ENCODE assay signal across 10 cellular contexts in the genomic region with DNA sequence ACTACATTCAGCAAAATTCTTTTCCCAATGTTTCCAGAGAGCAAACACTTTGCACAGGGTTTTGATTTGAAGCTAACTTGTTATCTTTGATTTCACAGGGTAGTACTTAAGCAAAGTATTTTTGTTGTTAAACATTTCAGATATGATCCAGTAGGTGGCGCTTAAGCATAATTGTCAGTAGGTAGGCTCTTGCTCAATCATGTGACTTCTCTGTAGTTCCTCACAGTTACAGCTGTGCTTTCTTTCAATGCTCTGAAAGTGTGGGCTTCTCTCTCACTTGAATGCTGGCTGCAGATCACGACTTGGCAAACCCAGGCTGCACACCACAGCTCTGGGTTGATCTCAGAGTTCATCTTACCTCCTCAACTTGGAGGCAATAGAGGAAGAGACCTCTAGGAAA.
DNase-seq lines count a peak whose midpoint lies in the region; ATAC-seq and TF ChIP-seq lines count a peak whose summit lies in the region.
"Had no signal": no experiment of that assay in that cellular context is flagged by ENCODE, and none has a peak within 500 bp of the region (broad histone marks: within the 10 kb centered on the region; RNA-seq: fewer than 3 reads in every experiment).

No MANE protein-coding gene starts in this region.

- H4K20me1 ChIP-seq in PC-3 (ENCODE audit: low read length), result no peaks in the 10 kb centered on the region
- no peaks in the 10 kb centered on the region for H4K20me1 ChIP-seq in hepatocyte (ENCODE audit: insufficient read depth, poor library complexity, severe bottlenecking)

- H3K27ac Mint-ChIP-seq in osteocyte (ENCODE audit: unreplicated experiment), result no peak overlapping the region
- H3K27ac Mint-ChIP-seq: CD8-positive, alpha-beta memory T cell; naive thymus-derived CD4-positive, alpha-beta T cell had no signal

- no peak overlapping the region for H3K27ac ChIP-seq in PC-3 (ENCODE audit: low read length)
- no peak overlapping the region for H3K27ac ChIP-seq in hepatocyte

- H3K27me3 Mint-ChIP-seq in osteocyte (ENCODE audit: unreplicated experiment), result no peaks in the 10 kb centered on the region
- H3K27me3 Mint-ChIP-seq: CD8-positive, alpha-beta memory T cell; naive thymus-derived CD4-positive, alpha-beta T cell had no signal

- H3K36me3 ChIP-seq in PC-3 (ENCODE audit: low read depth, low read length), result no peaks in the 10 kb centered on the region
- H3K36me3 ChIP-seq in hepatocyte (replicated peaks; ENCODE audit: insufficient read depth, low read depth), result no peaks in the 10 kb centered on the region

- no peak overlapping the region for H3K9ac ChIP-seq in PC-3 (ENCODE audit: low read length)

- peaks cover 53% of the 10 kb centered on the region for H3K9me3 Mint-ChIP-seq in osteocyte (ENCODE audit: unreplicated experiment)
- H3K9me3 Mint-ChIP-seq: CD8-positive, alpha-beta memory T cell had no signal

- no peaks in the 10 kb centered on the region for H3F3A ChIP-seq in PC-3 (ENCODE audit: low read length, unreplicated experiment)

- POLR2A ChIA-PET in PC-3 (lab: Charles Lee; ENCODE audit: unreplicated experiment), result no interaction called here

- CTCF ChIA-PET in PC-3 (lab: Charles Lee), result interaction anchor here (0.7 kb wide), 1 partner anchor 513 kb away, joined by 3 read pairs; no protein-coding TSS in a partner anchor

- intact Hi-C loops in PC-3 (cut with micrococcal nuclease), result loop anchor here (1.0 to 5.0 kb wide), 2 partner anchors 261 to 458 kb away; no protein-coding TSS in a partner anchor

- H3K9me2 ChIP-seq in PC-3 (replicated peaks; ENCODE audit: low read length) (no peaks in the 10 kb centered on the region), hepatocyte (replicated peaks; ENCODE audit: insufficient read depth) (no peaks in the 10 kb centered on the region)

- H3K9me3 ChIP-seq in PC-3 (ENCODE audit: low read length), result no peaks in the 10 kb centered on the region
- peaks cover 3% of the 10 kb centered on the region for H3K9me3 ChIP-seq in hepatocyte (ENCODE audit: low read depth)

- H3K4me3 Mint-ChIP-seq in osteocyte (ENCODE audit: unreplicated experiment), result no peak overlapping the region
- H3K4me3 Mint-ChIP-seq: naive thymus-derived CD4-positive, alpha-beta T cell had no signal

- 8% methylated on average over 2 of the region's 2 CpGs for WGBS in hepatocyte (ENCODE audit: low lambda C conversion rate, missing lambda C conversion rate)

- ATAC-seq in HG02884 (IDR thresholded peaks at IDR 0.05; ENCODE audit: unreplicated experiment) (peak; percentile 79), PC-3 (peak; percentile 60)
- ATAC-seq: naive thymus-derived CD4-positive, alpha-beta T cell had no signal

- no peaks in the 10 kb centered on the region for H3K4me1 Mint-ChIP-seq in osteocyte (ENCODE audit: unreplicated experiment)

- H2AFZ ChIP-seq in PC-3 (ENCODE audit: low read length) (0 out of 2 replicates have a peak overlapping the region, but pooled peaks have one; percentile 11), hepatocyte (no peak overlapping the region)

- BruUV-seq in PC-3 (replicated peaks; lab: Mats Ljungman, UMichigan), result no TSS peak

- TF ChIP-seq CTCF in PC-3 (conservative IDR thresholded peaks at IDR 0.05; ENCODE audit: low read depth, low read length), result peak; percentile 67
- TF ChIP-seq CTCF in hepatocyte (IDR thresholded peaks at IDR 0.05; ENCODE audit: poor library complexity), result peak; percentile 36
- TF ChIP-seq CTCF in osteocyte (IDR thresholded peaks at IDR 0.05), result no peak

- H3K79me2 ChIP-seq in PC-3 (ENCODE audit: low read length), result no peaks in the 10 kb centered on the region
- no peaks in the 10 kb centered on the region for H3K79me2 ChIP-seq in hepatocyte

- no peak overlapping the region for H3K4me2 ChIP-seq in PC-3 (ENCODE audit: low read length)
- no peak overlapping the region for H3K4me2 ChIP-seq in hepatocyte

- no peaks in the 10 kb centered on the region for H3K4me1 ChIP-seq in PC-3 (ENCODE audit: insufficient read depth, low read length)
- no peaks in the 10 kb centered on the region for H3K4me1 ChIP-seq in hepatocyte (ENCODE audit: insufficient read depth)

- peak; percentile 17 for DNase-seq in NCI-H2171 treated with DMSO at 0.1 percent for 48 hours (lab: John Stamatoyannopoulos, UW)
- no peak for DNase-seq in NCI-H2171 (lab: John Stamatoyannopoulos, UW)
- peak; percentile 55 for DNase-seq in PC-3
- peak; percentile 52 for DNase-seq in hepatocyte (ENCODE audit: low spot score)
- DNase-seq in NCI-H226, result no peak
- DNase-seq in activated T-cell treated with anti-CD3 and anti-CD28 coated beads for 4 hours, result no peak
- no peak for DNase-seq in osteocyte (ENCODE audit: extremely low spot score, unreplicated experiment)

- H3K36me3 Mint-ChIP-seq in osteocyte (ENCODE audit: unreplicated experiment), result no peaks in the 10 kb centered on the region
- H3K36me3 Mint-ChIP-seq: CD8-positive, alpha-beta memory T cell; naive thymus-derived CD4-positive, alpha-beta T cell had no signal

- H3K27me3 ChIP-seq in PC-3 (ENCODE audit: low read length) (no peaks in the 10 kb centered on the region), hepatocyte (no peaks in the 10 kb centered on the region)

- no peak overlapping the region for H3K4me3 ChIP-seq in PC-3 (ENCODE audit: low read length)
- no peak overlapping the region for H3K4me3 ChIP-seq in hepatocyte

Comparison
In these comparisons a context has a peak if more than half of its experiments do, and no peak if none do; other contexts are left out.
1. DNase-seq: peak in NCI-H2171 treated with DMSO at 0.1 percent for 48 hours (single experiment), PC-3 (single experiment) and hepatocyte (single experiment); none in NCI-H2171 (single experiment), NCI-H226 (single experiment), activated T-cell treated with anti-CD3 and anti-CD28 coated beads for 4 hours (single experiment) and osteocyte (single experiment).